In the genomic region with DNA sequence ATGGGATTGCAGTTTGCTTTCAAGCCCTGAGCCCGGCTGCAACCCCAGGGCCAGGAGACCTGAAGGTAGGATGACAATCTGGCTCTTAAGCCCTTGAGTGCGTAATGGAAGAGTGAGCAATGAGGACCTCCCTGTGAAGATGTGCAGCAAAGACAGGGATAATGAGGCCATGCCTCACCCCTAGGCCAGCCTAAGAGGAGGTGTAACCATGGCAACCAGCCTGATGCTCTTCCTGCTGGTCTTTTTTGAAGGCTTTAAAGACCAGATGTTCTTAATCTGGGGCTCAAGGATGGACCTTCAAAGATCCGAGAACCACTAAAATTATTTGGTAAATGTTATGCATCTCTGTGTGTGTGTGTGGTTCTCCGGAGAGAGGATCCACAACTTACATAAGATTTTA, we compare ENCODE assay signal across 21 cellular contexts. TPM values are rescaled to one million over a fixed set of nuclear protein-coding genes. Genes with fewer than 3 reads are reported as not detected.
"Had no signal": no experiment of that assay in that cellular context is flagged by ENCODE, and none has a peak within 500 bp of the region (broad histone marks: within the 10 kb centered on the region; RNA-seq: fewer than 3 reads in every experiment).

No MANE protein-coding gene starts in this region.

- FAIRE-seq: endothelial cell of umbilical vein had no signal

- H3K9me3 ChIP-seq: left ventricle myocardium inferior, thyroid gland, uterus had no signal

- H3K36me3 ChIP-seq: brain microvascular endothelial cell, left ventricle myocardium inferior, thyroid gland, uterus had no signal

- H3K4me3 ChIP-seq: left ventricle myocardium inferior, skin epidermis, thyroid gland, uterus had no signal

- ATAC-seq: activated T-helper 17 cell treated with anti-CD3 and anti-CD28 coated beads, Interleukin-2, amount 50 U/mL, for 72 hours; naive thymus-derived CD8-positive, alpha-beta T cell; stimulated activated naive B cell treated with anti-CD40 and anti-IgM and Interleukin-4, amounts not matched to agents 10 μg/mL and 1 μg/mL and 100 μg/mL, for 72 hours had no signal

- H3K27me3 ChIP-seq: brain microvascular endothelial cell, thyroid gland, uterus had no signal

- DNase-seq: activated CD4-positive, CD25-positive, alpha-beta regulatory T cell treated with anti-CD3 and anti-CD28 coated beads, Interleukin-2, amount 50 U/mL, for 72 hours; activated naive CD4-positive, alpha-beta T cell treated with Interleukin-2 at 50 U/mL for 16 hours; anterior cingulate cortex; cortex of kidney; effector CD8-positive, alpha-beta T cell; left ventricle myocardium inferior; naive thymus-derived CD8-positive, alpha-beta T cell; nucleus accumbens; posterior cingulate gyrus; stimulated activated CD4-positive, alpha-beta T cell treated with anti-CD3 and anti-CD28 coated beads, Interleukin-15, amount 100 ng/mL, for 24 hours; stimulated activated CD4-positive, alpha-beta T cell treated with anti-CD3 and anti-CD28 coated beads, Interleukin-4, amount 100 ng/mL, for 1 hour; stimulated activated naive B cell treated with anti-CD40 and anti-IgM and Interleukin-4, amounts not matched to agents 10 μg/mL and 1 μg/mL and 100 μg/mL, for 72 hours; uterus had no signal

- H3K27ac ChIP-seq: brain microvascular endothelial cell, foreskin keratinocyte, left ventricle myocardium inferior, skin epidermis, thyroid gland, uterus had no signal

- H3K4me1 ChIP-seq: left ventricle myocardium inferior, thyroid gland, uterus had no signal

RNA-seq across cellular contexts. Expression of a gene that starts 8.2 kb away (rescaled TPM):
- total RNA-seq: activated T-helper 17 cell treated with anti-CD3 and anti-CD28 coated beads, Interleukin-2, amount 50 U/mL, for 72 hours; left ventricle myocardium inferior; mucosa of gallbladder; naive thymus-derived CD8-positive, alpha-beta T cell had no signal
- polyA plus RNA-seq: naive thymus-derived CD8-positive, alpha-beta T cell had no signal

RNA-seq across cellular contexts. Expression of a gene that starts 28.8 kb away (rescaled TPM):
- total RNA-seq: activated T-helper 17 cell treated with anti-CD3 and anti-CD28 coated beads, Interleukin-2, amount 50 U/mL, for 72 hours; endothelial cell of umbilical vein; foreskin keratinocyte; kidney epithelial cell; left ventricle myocardium inferior; mucosa of gallbladder; naive thymus-derived CD8-positive, alpha-beta T cell; uterus had no signal
- polyA plus RNA-seq: endothelial cell of umbilical vein; foreskin keratinocyte; naive thymus-derived CD8-positive, alpha-beta T cell had no signal
